8 cellular contexts compared by ENCODE assay signal in the genomic region with DNA sequence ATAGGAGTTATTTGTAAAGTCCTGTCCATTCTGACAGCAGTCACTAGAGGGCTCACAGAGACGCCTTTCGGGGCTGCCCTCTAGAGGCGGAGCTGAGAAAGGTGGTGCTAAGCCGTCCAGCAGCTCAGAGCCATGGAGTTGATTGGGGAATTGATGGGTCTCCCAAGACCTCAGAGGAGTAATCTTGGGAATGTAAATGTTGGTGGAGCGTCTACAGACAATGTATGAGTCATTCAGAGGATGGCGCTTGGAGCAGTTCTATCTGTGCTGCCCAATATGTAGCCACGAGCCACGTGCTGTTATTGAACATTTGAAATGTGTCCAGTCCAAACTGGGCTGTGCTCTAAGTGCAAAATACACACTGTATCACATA.
DNase-seq lines count a peak whose midpoint lies in the region; ATAC-seq and TF ChIP-seq lines count a peak whose summit lies in the region.

No MANE protein-coding gene starts in this region.

- WGBS in esophagus squamous epithelium, 2 donors: 33% methylated on average over 4 to 8 of the region's 8 CpGs

- TF ChIP-seq CTCF in Calu3 (IDR thresholded peaks at IDR 0.05; ENCODE audit: unreplicated experiment) (peak; percentile 86), OCI-LY3 (IDR thresholded peaks at IDR 0.05; ENCODE audit: low read depth, low read length) (peak; percentile 100), esophagus squamous epithelium (IDR thresholded peaks at IDR 0.05) (peak; percentile 77 to 95 (median 83)), neural cell (IDR thresholded peaks at IDR 0.05; ENCODE audit: poor library complexity, severe bottlenecking) (peak; percentile 21)

- H3K4me1 Mint-ChIP-seq in Calu3 (ENCODE audit: low read depth, unreplicated experiment): peaks cover 7% of the 10 kb centered on the region
- H3K4me1 Mint-ChIP-seq in stimulated activated naive CD8-positive, alpha-beta T cell treated with anti-CD3 and anti-CD28 coated beads, Interleukin-15, amount 100 ng/mL, for 72 hours: peaks cover 16% of the 10 kb centered on the region

- H3K4me1 ChIP-seq in OCI-LY3 (ENCODE audit: low read length) (peaks cover 16% of the 10 kb centered on the region), esophagus squamous epithelium (peaks cover 0 to 17% (median 7%) of the 10 kb centered on the region in 3 donors)

- ATAC-seq in GM19467 (IDR thresholded peaks at IDR 0.05; ENCODE audit: unreplicated experiment) (peak; percentile 90), HG03521 (IDR thresholded peaks at IDR 0.05; ENCODE audit: unreplicated experiment) (peak; percentile 83)
- peak; percentile 97 for ATAC-seq in stimulated activated naive CD8-positive, alpha-beta T cell treated with anti-CD3 and anti-CD28 coated beads, Interleukin-15, amount 100 ng/mL, for 72 hours

- CTCF ChIA-PET in Calu3 (lab: Charles Lee): interaction anchor here (1.0 to 1.9 kb wide), 6 partner anchors 26 to 740 kb away, joined by 3 to 7 read pairs (median 4); no protein-coding TSS in a partner anchor

- H3K36me3 Mint-ChIP-seq in Calu3 (ENCODE audit: insufficient read depth, unreplicated experiment): no peaks in the 10 kb centered on the region

- H2AFZ ChIP-seq in OCI-LY3 (ENCODE audit: low read depth, low read length) (peak overlapping the region; percentile 99), neural cell (ENCODE audit: low read depth, low read length) (no peak overlapping the region)

- intact Hi-C loops in Calu3 (cut with micrococcal nuclease; ENCODE audit: unreplicated experiment): loop anchor here (2.0 to 10.0 kb wide), 4 partner anchors 161 to 834 kb away; no protein-coding TSS in a partner anchor
- intact Hi-C loops in esophagus squamous epithelium (cut with DNase I): loop anchor here (10.0 kb wide), 1 partner anchor 742 kb away; no protein-coding TSS in a partner anchor

- H3K4me3 Mint-ChIP-seq in Calu3 (ENCODE audit: low read depth, unreplicated experiment): no peak overlapping the region
- H3K4me3 Mint-ChIP-seq in stimulated activated naive CD8-positive, alpha-beta T cell treated with anti-CD3 and anti-CD28 coated beads, Interleukin-15, amount 100 ng/mL, for 72 hours: no peak overlapping the region

- peaks cover 7% of the 10 kb centered on the region; the same call in 1 of the 2 replicates for H3K27me3 ChIP-seq in OCI-LY3 (ENCODE audit: low read depth, low read length)
- no peaks in the 10 kb centered on the region for H3K27me3 ChIP-seq in esophagus squamous epithelium
- no peaks in the 10 kb centered on the region for H3K27me3 ChIP-seq in neural cell (ENCODE audit: insufficient read depth, low read depth, low read length)

- H3K27ac ChIP-seq in OCI-LY3 (ENCODE audit: low read length): no peak overlapping the region
- no peak overlapping the region for H3K27ac ChIP-seq in esophagus squamous epithelium
- H3K27ac ChIP-seq in neural cell (ENCODE audit: low read length): no peak overlapping the region

- no peaks in the 10 kb centered on the region for H3K9me2 ChIP-seq in neural cell (ENCODE audit: insufficient read depth, low read length)

- H3K9ac ChIP-seq in OCI-LY3 (ENCODE audit: low read length) (peak overlapping the region; percentile 38; the same call in 1 of the 2 replicates), neural cell (ENCODE audit: low read length) (no peak overlapping the region)

- H3K4me3 ChIP-seq in OCI-LY3 (ENCODE audit: low read length) (peak overlapping the region; percentile 68), esophagus squamous epithelium (no peak overlapping the region), neural cell (ENCODE audit: low read length) (no peak overlapping the region)

- TF ChIP-seq EP300 in neural cell (conservative IDR thresholded peaks at IDR 0.05; ENCODE audit: poor library complexity, severe bottlenecking): no peak

- H3K36me3 ChIP-seq in OCI-LY3 (replicated peaks; ENCODE audit: low read depth, low read length): no peaks in the 10 kb centered on the region
- no peaks in the 10 kb centered on the region for H3K36me3 ChIP-seq in esophagus squamous epithelium
- no peaks in the 10 kb centered on the region for H3K36me3 ChIP-seq in neural cell (ENCODE audit: insufficient read depth, low read length)

- no peak for TF ChIP-seq POLR2A in esophagus squamous epithelium (IDR thresholded peaks at IDR 0.05)

- no peak overlapping the region for H3K27ac Mint-ChIP-seq in Calu3 (ENCODE audit: unreplicated experiment)
- no peak overlapping the region for H3K27ac Mint-ChIP-seq in stimulated activated naive CD8-positive, alpha-beta T cell treated with anti-CD3 and anti-CD28 coated beads, Interleukin-15, amount 100 ng/mL, for 72 hours

- H3K4me2 ChIP-seq in OCI-LY3 (ENCODE audit: low read length): peak overlapping the region; percentile 86
- no peak overlapping the region for H3K4me2 ChIP-seq in neural cell (ENCODE audit: low read length)

- no peak for TF ChIP-seq RAD21 in neural cell (conservative IDR thresholded peaks at IDR 0.05)

- H3K79me2 ChIP-seq in OCI-LY3 (ENCODE audit: low read length) (no peaks in the 10 kb centered on the region), neural cell (replicated peaks; ENCODE audit: insufficient read depth, low read length) (no peaks in the 10 kb centered on the region)

- no peaks in the 10 kb centered on the region for H3K9me3 Mint-ChIP-seq in Calu3 (ENCODE audit: low read depth, unreplicated experiment)
- no peaks in the 10 kb centered on the region for H3K9me3 Mint-ChIP-seq in stimulated activated naive CD8-positive, alpha-beta T cell treated with anti-CD3 and anti-CD28 coated beads, Interleukin-15, amount 100 ng/mL, for 72 hours

- no TSS peak for BruUV-seq in Calu3 (replicated peaks; lab: Mats Ljungman, UMichigan)

- DNase-seq in Calu3: peak; percentile 70
- DNase-seq in activated T-cell treated with anti-CD3 and anti-CD28 coated beads for 24 hours (ENCODE audit: low read depth): peak; percentile 69
- no peak for DNase-seq in esophagus squamous epithelium (lab: John Stamatoyannopoulos, UW)
- peak; percentile 59 to 71 for DNase-seq in stimulated activated naive CD8-positive, alpha-beta T cell treated with anti-CD3 and anti-CD28 coated beads, Interleukin-15, amount 100 ng/mL, for 72 hours

- no peaks in the 10 kb centered on the region for H4K20me1 ChIP-seq in OCI-LY3 (ENCODE audit: insufficient read depth, low read length)
- no peaks in the 10 kb centered on the region for H4K20me1 ChIP-seq in neural cell (ENCODE audit: insufficient read depth)

- H3K27me3 Mint-ChIP-seq in Calu3 (ENCODE audit: unreplicated experiment): no peaks in the 10 kb centered on the region
- no peaks in the 10 kb centered on the region for H3K27me3 Mint-ChIP-seq in stimulated activated naive CD8-positive, alpha-beta T cell treated with anti-CD3 and anti-CD28 coated beads, Interleukin-15, amount 100 ng/mL, for 72 hours

- H3K9me3 ChIP-seq in OCI-LY3 (ENCODE audit: insufficient read depth, low read length): no peaks in the 10 kb centered on the region
- no peaks in the 10 kb centered on the region for H3K9me3 ChIP-seq in esophagus squamous epithelium
- no peaks in the 10 kb centered on the region for H3K9me3 ChIP-seq in neural cell (ENCODE audit: low read length)

- H3F3A ChIP-seq in neural cell (ENCODE audit: insufficient read depth, low read length, poor library complexity, severe bottlenecking): no peaks in the 10 kb centered on the region

TF ChIP-seq in neural cell, 6 proteins besides CTCF, POLR2A, EP300 and RAD21:
- TF ChIP-seq TAF1 (IDR thresholded peaks at IDR 0.05; ENCODE audit: low read depth) (no peak), EZH2 (IDR thresholded peaks at IDR 0.05; ENCODE audit: borderline replicate concordance, insufficient read depth, low read length, poor library complexity, severe bottlenecking) (no peak), POLR2AphosphoS5 (IDR thresholded peaks at IDR 0.05) (no peak), SMC3 (conservative IDR thresholded peaks at IDR 0.05; ENCODE audit: poor library complexity) (no peak), MXI1 (conservative IDR thresholded peaks at IDR 0.05; ENCODE audit: poor library complexity, severe bottlenecking) (no peak)
- TF ChIP-seq, protein P1, sequence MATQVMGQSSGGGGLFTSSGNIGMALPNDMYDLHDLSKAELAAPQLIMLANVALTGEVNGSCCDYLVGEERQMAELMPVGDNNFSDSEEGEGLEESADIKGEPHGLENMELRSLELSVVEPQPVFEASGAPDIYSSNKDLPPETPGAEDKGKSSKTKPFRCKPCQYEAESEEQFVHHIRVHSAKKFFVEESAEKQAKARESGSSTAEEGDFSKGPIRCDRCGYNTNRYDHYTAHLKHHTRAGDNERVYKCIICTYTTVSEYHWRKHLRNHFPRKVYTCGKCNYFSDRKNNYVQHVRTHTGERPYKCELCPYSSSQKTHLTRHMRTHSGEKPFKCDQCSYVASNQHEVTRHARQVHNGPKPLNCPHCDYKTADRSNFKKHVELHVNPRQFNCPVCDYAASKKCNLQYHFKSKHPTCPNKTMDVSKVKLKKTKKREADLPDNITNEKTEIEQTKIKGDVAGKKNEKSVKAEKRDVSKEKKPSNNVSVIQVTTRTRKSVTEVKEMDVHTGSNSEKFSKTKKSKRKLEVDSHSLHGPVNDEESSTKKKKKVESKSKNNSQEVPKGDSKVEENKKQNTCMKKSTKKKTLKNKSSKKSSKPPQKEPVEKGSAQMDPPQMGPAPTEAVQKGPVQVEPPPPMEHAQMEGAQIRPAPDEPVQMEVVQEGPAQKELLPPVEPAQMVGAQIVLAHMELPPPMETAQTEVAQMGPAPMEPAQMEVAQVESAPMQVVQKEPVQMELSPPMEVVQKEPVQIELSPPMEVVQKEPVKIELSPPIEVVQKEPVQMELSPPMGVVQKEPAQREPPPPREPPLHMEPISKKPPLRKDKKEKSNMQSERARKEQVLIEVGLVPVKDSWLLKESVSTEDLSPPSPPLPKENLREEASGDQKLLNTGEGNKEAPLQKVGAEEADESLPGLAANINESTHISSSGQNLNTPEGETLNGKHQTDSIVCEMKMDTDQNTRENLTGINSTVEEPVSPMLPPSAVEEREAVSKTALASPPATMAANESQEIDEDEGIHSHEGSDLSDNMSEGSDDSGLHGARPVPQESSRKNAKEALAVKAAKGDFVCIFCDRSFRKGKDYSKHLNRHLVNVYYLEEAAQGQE (IDR thresholded peaks at IDR 0.05; ENCODE audit: borderline replicate concordance): no peak

Comparison
In these comparisons a context has a peak if more than half of its experiments do, and no peak if none do; other contexts are left out.
1. CTCF ChIP-seq: peak in every context shown above with its lines; median percentile 100 in OCI-LY3; 86 in Calu3; 83 in esophagus squamous epithelium; 21 in neural cell.